Comparison of ENCODE assay signal across 1 cellular context in genomic region chr15:50241684-50242450, GRCh38.
TF ChIP-seq lines count a peak whose summit lies in the region.

No MANE protein-coding gene starts in this region.

TF ChIP-seq in K562, 482 proteins besides CTCF, POLR2A, EP300 and RAD21:
- TF ChIP-seq ZNF395 (CRISPR knock-in tag; IDR thresholded peaks at IDR 0.05) (0 out of 2 replicates have a peak, but pooled peaks have one; percentile 10), PBX2 (CRISPR knock-in tag; IDR thresholded peaks at IDR 0.05; ENCODE audit: low read depth) (no peak), PBX2 (tag; conservative IDR thresholded peaks at IDR 0.05; ENCODE audit: low read depth) (0 out of 2 replicates have a peak, but pooled peaks have one; percentile 36), NUFIP1 (IDR thresholded peaks at IDR 0.05; ENCODE audit: partially characterized antibody) (no peak), DEAF1 (CRISPR knock-in tag; IDR thresholded peaks at IDR 0.05) (0 out of 2 replicates have a peak, but pooled peaks have one; percentile 7), RBM22 (IDR thresholded peaks at IDR 0.05; ENCODE audit: low read depth, low read length, poor library complexity, severe bottlenecking) (no peak), MYC (IDR thresholded peaks at IDR 0.05; ENCODE audit: low read depth, low read length) (no peak), MYC (CRISPR knock-in tag; IDR thresholded peaks at IDR 0.05; ENCODE audit: borderline replicate concordance, low read depth) (peak; percentile 29; the same call in 1 of the 2 replicates), ATF2 (CRISPR knock-in tag; IDR thresholded peaks at IDR 0.05) (no peak), SRF (CRISPR knock-in tag; IDR thresholded peaks at IDR 0.05) (no peak), ZNF143 (CRISPR knock-in tag; IDR thresholded peaks at IDR 0.05) (no peak), MEIS2 (IDR thresholded peaks at IDR 0.05; ENCODE audit: partially characterized antibody) (peak; percentile 50), MGA (IDR thresholded peaks at IDR 0.05) (no peak)
